In genomic region chr7:72969688-72970087, GRCh38 we compare ENCODE assay signal across 7 cellular contexts. TPM values are rescaled to one million over a fixed set of nuclear protein-coding genes. Genes with fewer than 3 reads are reported as not detected.
"Had no signal": no experiment of that assay in that cellular context is flagged by ENCODE, and none has a peak within 500 bp of the region (broad histone marks: within the 10 kb centered on the region; RNA-seq: fewer than 3 reads in every experiment).

No MANE protein-coding gene starts in this region.

RNA-seq across cellular contexts. Expression of gene TRIM74, which starts 0.4 kb away (rescaled TPM):
- total RNA-seq: K562, M059J, PC-3, SJCRH30, SK-MEL-5 had no signal
- polyA plus RNA-seq: K562 had no signal

RNA-seq across cellular contexts. Expression of gene SPDYE8, which starts 59.9 kb away (rescaled TPM):
- total RNA-seq: K562, M059J, PC-3, Peyer's patch, Right ventricle myocardium inferior, SJCRH30, SK-MEL-5 had no signal
